8 cellular contexts compared by ENCODE assay signal in genomic region chr5:157670662-157671591, GRCh38. TPM values are rescaled to one million over a fixed set of nuclear protein-coding genes. Genes with fewer than 3 reads are reported as not detected.
DNase-seq lines count a peak whose midpoint lies in the region; ATAC-seq lines count a peak whose summit lies in the region.

Gene C5orf52 (plus strand): TSS chr5:157671533. CDS start chr5:157671615, 82 bp downstream.

- H2AFZ ChIP-seq in GM23248 = peak within 1 kb of the TSS; percentile 97

- H3K9me2 ChIP-seq in GM23248 (ENCODE audit: insufficient read depth) = no peaks in the 10 kb centered on the region

- H3K9me3 Mint-ChIP-seq in central memory CD8-positive, alpha-beta T cell = no peaks in the 10 kb centered on the region
- H3K9me3 Mint-ChIP-seq in stimulated activated memory B cell treated with anti-CD40 and anti-IgM and Interleukin-4, amounts not matched to agents 10 μg/mL and 1 μg/mL and 100 μg/mL, for 72 hours = no peaks in the 10 kb centered on the region

- 3 to 4% methylated on average over 56 of the region's 59 CpGs for WGBS in GM23248 (ENCODE audit: low coverage in 1 of 2, low lambda C conversion rate in 2 of 2, missing lambda C conversion rate in 2 of 2), 2 experiments

- peaks cover 41% of the 10 kb centered on the region for H3K27me3 Mint-ChIP-seq in central memory CD8-positive, alpha-beta T cell
- H3K27me3 Mint-ChIP-seq in stimulated activated memory B cell treated with anti-CD40 and anti-IgM and Interleukin-4, amounts not matched to agents 10 μg/mL and 1 μg/mL and 100 μg/mL, for 72 hours = no peaks in the 10 kb centered on the region

- peaks cover 28% of the 10 kb centered on the region for H3K4me1 Mint-ChIP-seq in central memory CD8-positive, alpha-beta T cell
- peaks cover 35% of the 10 kb centered on the region for H3K4me1 Mint-ChIP-seq in stimulated activated memory B cell treated with anti-CD40 and anti-IgM and Interleukin-4, amounts not matched to agents 10 μg/mL and 1 μg/mL and 100 μg/mL, for 72 hours

- peak; percentile 70 for DNase-seq in GM23248
- peak; percentile 22 for DNase-seq in SK-N-DZ (ENCODE audit: low spot score)
- no peak for DNase-seq in central memory CD8-positive, alpha-beta T cell (ENCODE audit: low spot score in 2 of 2)
- peak; percentile 79 to 80 for DNase-seq in left colon
- DNase-seq in NCI-H1436 treated with DMSO at 0.1 percent for 48 hours (lab: John Stamatoyannopoulos, UW) = no peak

- peaks cover 25% of the 10 kb centered on the region for H3K9me3 ChIP-seq in BLaER1
- no peaks in the 10 kb centered on the region for H3K9me3 ChIP-seq in GM23248 (ENCODE audit: low read depth)

- H3K36me3 ChIP-seq in BLaER1 = no peaks in the 10 kb centered on the region
- no peaks in the 10 kb centered on the region for H3K36me3 ChIP-seq in GM23248 (ENCODE audit: low read depth)

- H4K20me1 ChIP-seq in BLaER1 (no peaks in the 10 kb centered on the region), GM23248 (ENCODE audit: insufficient read depth) (no peaks in the 10 kb centered on the region)

- H3K4me1 ChIP-seq in BLaER1 (no peaks in the 10 kb centered on the region; the same call in 1 of the 2 replicates), GM23248 (ENCODE audit: insufficient read depth) (0 out of 2 replicates have a peak, but pooled peaks cover 3% of the 10 kb centered on the region)

- H3K36me3 Mint-ChIP-seq in central memory CD8-positive, alpha-beta T cell (ENCODE audit: insufficient read depth) = peaks cover 5% of the 10 kb centered on the region
- no peaks in the 10 kb centered on the region for H3K36me3 Mint-ChIP-seq in stimulated activated memory B cell treated with anti-CD40 and anti-IgM and Interleukin-4, amounts not matched to agents 10 μg/mL and 1 μg/mL and 100 μg/mL, for 72 hours

- H3K9ac ChIP-seq in BLaER1 = no peak within 1 kb of the TSS
- H3K9ac ChIP-seq in GM23248 = peak within 1 kb of the TSS; percentile 76

- H3F3A ChIP-seq in GM23248 (ENCODE audit: insufficient read depth) = no peaks in the 10 kb centered on the region

- H3K27ac Mint-ChIP-seq in central memory CD8-positive, alpha-beta T cell (ENCODE audit: low read depth) = peak within 1 kb of the TSS; percentile 77
- peak within 1 kb of the TSS; percentile 86 for H3K27ac Mint-ChIP-seq in stimulated activated memory B cell treated with anti-CD40 and anti-IgM and Interleukin-4, amounts not matched to agents 10 μg/mL and 1 μg/mL and 100 μg/mL, for 72 hours

- H3K4me3 ChIP-seq in BLaER1 = peak within 1 kb of the TSS; percentile 50
- H3K4me3 ChIP-seq in GM23248 = peak within 1 kb of the TSS; percentile 77

- H3K27me3 ChIP-seq in BLaER1 = peaks cover 22% of the 10 kb centered on the region
- no peaks in the 10 kb centered on the region for H3K27me3 ChIP-seq in GM23248 (replicated peaks; ENCODE audit: insufficient read depth)

- H3K27ac ChIP-seq in BLaER1 = no peak within 1 kb of the TSS
- H3K27ac ChIP-seq in GM23248 = no peak within 1 kb of the TSS

- in situ Hi-C loops in GM23248 (cut with MboI) = no loop called here

- H3K4me2 ChIP-seq in BLaER1 (peak within 1 kb of the TSS; percentile 51), GM23248 (ENCODE audit: unreplicated experiment) (peak within 1 kb of the TSS; percentile 71)

- H3K79me2 ChIP-seq in GM23248 (ENCODE audit: insufficient read depth) = no peaks in the 10 kb centered on the region

- intact Hi-C loops in left colon (cut with DNase I, micrococcal nuclease) = no loop called here

- peak; percentile 40 for ATAC-seq in central memory CD8-positive, alpha-beta T cell (replicated peaks; ENCODE audit: extremely low read depth, poor library complexity, severe bottlenecking)
- peak; percentile 84 for ATAC-seq in left colon
- peak; percentile 52 for ATAC-seq in stimulated activated memory B cell treated with anti-CD40 and anti-IgM and Interleukin-4, amounts not matched to agents 10 μg/mL and 1 μg/mL and 100 μg/mL, for 72 hours
- no peak for ATAC-seq in HG02571 (IDR thresholded peaks at IDR 0.05; ENCODE audit: unreplicated experiment)

- H3K4me3 Mint-ChIP-seq in central memory CD8-positive, alpha-beta T cell = peak within 1 kb of the TSS; percentile 86
- H3K4me3 Mint-ChIP-seq in stimulated activated memory B cell treated with anti-CD40 and anti-IgM and Interleukin-4, amounts not matched to agents 10 μg/mL and 1 μg/mL and 100 μg/mL, for 72 hours = peak within 1 kb of the TSS; percentile 88

RNA-seq across cellular contexts. Expression of gene C5orf52, which starts in this region (rescaled TPM):
- total RNA-seq in GM23248 (2014; rRNA removed; shearing (Covaris generic)) = not detected in 2 replicates
- polyA plus RNA-seq in GM23248 (2016; fragmentation: Nextera tagmentation; extraction: Ambion mirVana) = not detected in 2 replicates
- not detected in 2 replicates for polyA plus RNA-seq in SK-N-DZ (2014; cell fraction: cytosol; rRNA removed)
- not detected in 2 replicates for polyA plus RNA-seq in SK-N-DZ (2014; cell fraction: nucleus; rRNA removed)
- 1 to 10 TPM; 3.6 to 3.9 TPM for total RNA-seq in left colon

Comparison
In these comparisons a context has a peak if more than half of its experiments do, and no peak if none do; other contexts are left out.
1. Peak in DNase-seq, H3K4me3 ChIP-seq, H3K9ac ChIP-seq and H3K4me2 ChIP-seq in GM23248; RNA of the gene not detected or under 1 TPM.
2. DNase-seq: peak in SK-N-DZ (single experiment) and left colon (2 of 2); none in central memory CD8-positive, alpha-beta T cell (0 of 2) and NCI-H1436 treated with DMSO at 0.1 percent for 48 hours (single experiment).